ENCODE assay signal across 11 cellular contexts in genomic region chr6:13687917-13688351, GRCh38. TPM values are rescaled to one million over a fixed set of nuclear protein-coding genes. Genes with fewer than 3 reads are reported as not detected.
DNase-seq lines count a peak whose midpoint lies in the region; ATAC-seq and TF ChIP-seq lines count a peak whose summit lies in the region.
"Had no signal": no experiment of that assay in that cellular context is flagged by ENCODE, and none has a peak within 500 bp of the region (broad histone marks: within the 10 kb centered on the region; RNA-seq: fewer than 3 reads in every experiment).

No MANE protein-coding gene starts in this region.

- peaks cover 38% of the 10 kb centered on the region for H3K36me3 Mint-ChIP-seq in stimulated activated naive CD8-positive, alpha-beta T cell treated with anti-CD3 and anti-CD28 coated beads, Interleukin-15, Interleukin-2, amounts not matched to agents 100 ng/mL and 50 ng/mL, for 24 hours (ENCODE audit: low read depth)
- H3K36me3 Mint-ChIP-seq in activated T-cell treated with anti-CD3 and anti-CD28 coated beads, Interleukin-2, amount 50 U/mL, for 72 hours (ENCODE audit: insufficient read depth in 2 of 2): peaks cover 6 to 16% of the 10 kb centered on the region in 2 donors
- H3K36me3 Mint-ChIP-seq in Calu3 (ENCODE audit: insufficient read depth, unreplicated experiment): no peaks in the 10 kb centered on the region

- no peak overlapping the region for H3K4me3 ChIP-seq in upper lobe of right lung
- no peak overlapping the region for H3K4me3 ChIP-seq in brain microvascular endothelial cell (ENCODE audit: low read depth, low read length)
- H3K4me3 ChIP-seq: body of pancreas, SJCRH30 had no signal

- DNase-seq in stimulated activated naive CD8-positive, alpha-beta T cell treated with anti-CD3 and anti-CD28 coated beads, Interleukin-15, Interleukin-2, amounts not matched to agents 100 U/mL and 50 U/mL, for 24 hours: no peak
- DNase-seq in activated T-cell treated with anti-CD3 and anti-CD28 coated beads, Interleukin-2, amount 50 U/mL, for 72 hours: no peak
- DNase-seq in head of caudate nucleus (peak in 33 of 42 donors; percentile 15 to 86 (median 56)), upper lobe of right lung (no peak), brain microvascular endothelial cell (no peak), KG1 (lab: John Stamatoyannopoulos, UW) (no peak), Calu3 (no peak)
- DNase-seq: body of pancreas, NCI-H1048, SJCRH30 had no signal

- no peaks in the 10 kb centered on the region for H3K9me3 ChIP-seq in upper lobe of right lung
- H3K9me3 ChIP-seq: body of pancreas, SJCRH30 had no signal

- intact Hi-C loops in head of caudate nucleus (cut with DNase I): no loop called here
- intact Hi-C loops in upper lobe of right lung (cut with DNase I): no loop called here
- intact Hi-C loops in Calu3 (cut with micrococcal nuclease; ENCODE audit: unreplicated experiment): no loop called here

- no TSS peak for BruUV-seq in Calu3 (replicated peaks; lab: Mats Ljungman, UMichigan)

- in situ Hi-C loops in brain microvascular endothelial cell (cut with HindIII; ENCODE audit: low pct_ligation_motif_present, low sequenced_read_pairs): no loop called here

- peaks cover 65% of the 10 kb centered on the region for H3K4me1 Mint-ChIP-seq in stimulated activated naive CD8-positive, alpha-beta T cell treated with anti-CD3 and anti-CD28 coated beads, Interleukin-15, Interleukin-2, amounts not matched to agents 100 ng/mL and 50 ng/mL, for 24 hours (ENCODE audit: low read depth)
- H3K4me1 Mint-ChIP-seq in activated T-cell treated with anti-CD3 and anti-CD28 coated beads, Interleukin-2, amount 50 U/mL, for 72 hours (ENCODE audit: low read depth): peaks cover 60% of the 10 kb centered on the region
- H3K4me1 Mint-ChIP-seq in Calu3 (ENCODE audit: low read depth, unreplicated experiment): no peaks in the 10 kb centered on the region

- ATAC-seq in stimulated activated naive CD8-positive, alpha-beta T cell treated with anti-CD3 and anti-CD28 coated beads, Interleukin-15, Interleukin-2, amounts not matched to agents 100 U/mL and 50 U/mL, for 24 hours: no peak
- ATAC-seq in activated T-cell treated with anti-CD3 and anti-CD28 coated beads, Interleukin-2, amount 50 U/mL, for 72 hours (replicated peaks in 1 of 2): peak in 1 of 2 donors; percentile 26
- peak; percentile 64 for ATAC-seq in upper lobe of right lung
- ATAC-seq: body of pancreas had no signal

- H3K27me3 ChIP-seq in upper lobe of right lung: no peaks in the 10 kb centered on the region
- no peaks in the 10 kb centered on the region for H3K27me3 ChIP-seq in brain microvascular endothelial cell (replicated peaks)
- H3K27me3 ChIP-seq: body of pancreas, SJCRH30 had no signal

- H3K27ac ChIP-seq in upper lobe of right lung (no peak overlapping the region), brain microvascular endothelial cell (no peak overlapping the region)
- H3K27ac ChIP-seq: body of pancreas, SJCRH30 had no signal

- H3K27me3 Mint-ChIP-seq in stimulated activated naive CD8-positive, alpha-beta T cell treated with anti-CD3 and anti-CD28 coated beads, Interleukin-15, Interleukin-2, amounts not matched to agents 100 ng/mL and 50 ng/mL, for 24 hours: no peaks in the 10 kb centered on the region
- H3K27me3 Mint-ChIP-seq in activated T-cell treated with anti-CD3 and anti-CD28 coated beads, Interleukin-2, amount 50 U/mL, for 72 hours (ENCODE audit: low read depth): no peaks in the 10 kb centered on the region
- H3K27me3 Mint-ChIP-seq in Calu3 (ENCODE audit: unreplicated experiment): no peaks in the 10 kb centered on the region

- H3K9me3 Mint-ChIP-seq in stimulated activated naive CD8-positive, alpha-beta T cell treated with anti-CD3 and anti-CD28 coated beads, Interleukin-15, Interleukin-2, amounts not matched to agents 100 ng/mL and 50 ng/mL, for 24 hours: peaks cover 4% of the 10 kb centered on the region
- H3K9me3 Mint-ChIP-seq in activated T-cell treated with anti-CD3 and anti-CD28 coated beads, Interleukin-2, amount 50 U/mL, for 72 hours: peaks cover 3 to 5% of the 10 kb centered on the region in 2 donors
- no peaks in the 10 kb centered on the region for H3K9me3 Mint-ChIP-seq in Calu3 (ENCODE audit: low read depth, unreplicated experiment)

- H3K36me3 ChIP-seq in upper lobe of right lung: no peaks in the 10 kb centered on the region
- H3K36me3 ChIP-seq in brain microvascular endothelial cell (replicated peaks): no peaks in the 10 kb centered on the region
- H3K36me3 ChIP-seq: SJCRH30 had no signal

- TF ChIP-seq CTCF in upper lobe of right lung (IDR thresholded peaks at IDR 0.05) (no peak), brain microvascular endothelial cell (IDR thresholded peaks at IDR 0.05; ENCODE audit: low read depth, low read length, missing control alignments) (no peak), Calu3 (IDR thresholded peaks at IDR 0.05; ENCODE audit: unreplicated experiment) (no peak)

- H3K27ac Mint-ChIP-seq in stimulated activated naive CD8-positive, alpha-beta T cell treated with anti-CD3 and anti-CD28 coated beads, Interleukin-15, Interleukin-2, amounts not matched to agents 100 ng/mL and 50 ng/mL, for 24 hours: peak overlapping the region; percentile 37
- peak overlapping the region; percentile 94 for H3K27ac Mint-ChIP-seq in activated T-cell treated with anti-CD3 and anti-CD28 coated beads, Interleukin-2, amount 50 U/mL, for 72 hours
- H3K27ac Mint-ChIP-seq in Calu3 (ENCODE audit: unreplicated experiment): no peak overlapping the region

- CTCF ChIA-PET in Calu3 (lab: Charles Lee): no interaction called here

- H3K4me1 ChIP-seq in upper lobe of right lung: peaks cover 26% of the 10 kb centered on the region
- H3K4me1 ChIP-seq: body of pancreas, SJCRH30 had no signal

- H3K4me3 Mint-ChIP-seq in stimulated activated naive CD8-positive, alpha-beta T cell treated with anti-CD3 and anti-CD28 coated beads, Interleukin-15, Interleukin-2, amounts not matched to agents 100 ng/mL and 50 ng/mL, for 24 hours: no peak overlapping the region
- H3K4me3 Mint-ChIP-seq in activated T-cell treated with anti-CD3 and anti-CD28 coated beads, Interleukin-2, amount 50 U/mL, for 72 hours: peak overlapping the region in 1 of 2 donors; percentile 47
- H3K4me3 Mint-ChIP-seq in Calu3 (ENCODE audit: low read depth, unreplicated experiment): no peak overlapping the region

RNA-seq across cellular contexts. Expression of gene RANBP9, which starts 23.7 kb away (rescaled TPM):
- total RNA-seq in activated T-cell treated with anti-CD3 and anti-CD28 coated beads, Interleukin-2, amount 50 U/mL, for 72 hours: 10 to 100 TPM; 74.9 to 78.0 TPM
- total RNA-seq in upper lobe of right lung (38.5 TPM), Calu3 (2022) (17.8 and 20.4 TPM in 2 replicates)

Comparison
In these comparisons a context has a peak if more than half of its experiments do, and no peak if none do; other contexts are left out.
1. DNase-seq: peak in head of caudate nucleus (33 of 42); none in stimulated activated naive CD8-positive, alpha-beta T cell treated with anti-CD3 and anti-CD28 coated beads, Interleukin-15, Interleukin-2, amounts not matched to agents 100 U/mL and 50 U/mL, for 24 hours (single experiment), activated T-cell treated with anti-CD3 and anti-CD28 coated beads, Interleukin-2, amount 50 U/mL, for 72 hours (0 of 2), upper lobe of right lung (single experiment), brain microvascular endothelial cell (single experiment), KG1 (single experiment) and Calu3 (single experiment).